ENCODE assay signal across 21 cellular contexts in the genomic region with DNA sequence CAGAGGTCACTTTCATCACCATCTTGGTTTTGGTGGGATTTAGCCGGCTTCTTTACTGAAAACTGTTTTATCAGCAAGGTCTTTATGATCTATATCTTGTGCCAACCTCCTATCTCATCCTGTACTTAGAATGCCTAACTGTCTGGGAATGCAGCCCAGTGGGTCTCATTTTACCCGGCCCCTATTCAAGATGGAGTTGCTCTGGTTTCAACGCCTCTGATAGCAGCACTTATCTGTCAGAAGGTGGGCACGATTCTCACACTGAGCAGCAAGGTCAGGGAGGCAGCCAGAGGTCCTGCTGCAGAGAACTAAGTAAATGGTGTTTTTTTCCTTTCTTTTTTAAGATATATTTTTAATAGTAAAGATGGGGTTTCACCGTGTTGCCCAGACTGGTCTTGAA. TPM values are rescaled to one million over a fixed set of nuclear protein-coding genes. Genes with fewer than 3 reads are reported as not detected.
DNase-seq lines count a peak whose midpoint lies in the region; ATAC-seq, FAIRE-seq and TF ChIP-seq lines count a peak whose summit lies in the region.
"Had no signal": no experiment of that assay in that cellular context is flagged by ENCODE, and none has a peak within 500 bp of the region (broad histone marks: within the 10 kb centered on the region; RNA-seq: fewer than 3 reads in every experiment).

No MANE protein-coding gene starts in this region.

- no peaks in the 10 kb centered on the region for H3K9me1 ChIP-seq in K562 (ENCODE audit: control insufficient read depth, insufficient read depth, low read length)

- FAIRE-seq in K562 (lab: Jason Lieb, UNC) (no peak), RCC 7860 (lab: Jason Lieb, UNC) (no peak)
- FAIRE-seq: A204.1, GM19239, H1 had no signal

- H3K27me3 Mint-ChIP-seq in H9 (ENCODE audit: low read depth), result peaks cover 4% of the 10 kb centered on the region

- H4K91ac ChIP-seq in H9 (ENCODE audit: insufficient read length, low read depth, low read length), result no peak overlapping the region
- no peak overlapping the region for H4K91ac ChIP-seq in mesenchymal stem cell (ENCODE audit: low read length)

- H2AK5ac ChIP-seq in H9 (ENCODE audit: insufficient read length, low read length) (no peak overlapping the region), mesenchymal stem cell (ENCODE audit: low read length, severe bottlenecking) (peak overlapping the region; percentile 68)

- no peak for TF ChIP-seq RAD21 in K562 (CRISPR knock-in tag; conservative IDR thresholded peaks at IDR 0.05 in 1 of 2, IDR thresholded peaks at IDR 0.05 in 1 of 2)

- H4K8ac ChIP-seq in H9 (replicated peaks; ENCODE audit: insufficient read length, low read depth, low read length) (no peak overlapping the region), mesenchymal stem cell (ENCODE audit: low read length) (no peak overlapping the region)

- in situ Hi-C loops in K562 (cut with MboI), result no loop called here

- ATAC-seq in K562 (no peak), HG02981 (IDR thresholded peaks at IDR 0.05; ENCODE audit: unreplicated experiment) (no peak)
- ATAC-seq: SK-N-SH treated with all-trans-retinoic acid at 6 μM for 48 hours had no signal

- H3K9ac ChIP-seq in H9 (ENCODE audit: extremely low read depth, insufficient read length, low read length) (no peak overlapping the region), K562 (ENCODE audit: insufficient read depth in 1 of 2, low read depth in 2 of 2, low read length in 2 of 2) (no peak overlapping the region), mesenchymal stem cell (ENCODE audit: low read length) (no peak overlapping the region)

- DNase-seq in H9, result no peak
- no peak for DNase-seq in K562 (ENCODE audit: extremely low read depth in 1 of 4, low spot score in 3 of 4)
- DNase-seq in mesenchymal stem cell, result no peak
- DNase-seq in spleen, result peak; percentile 9
- no peak for DNase-seq in RCC 7860 (ENCODE audit: low spot score)
- DNase-seq in HuH-7 (ENCODE audit: low spot score), result no peak
- DNase-seq: Calu3; CD8-positive, alpha-beta memory T cell; DMS153; NCI-H1092; NCI-H1436; NCI-H1930; NCI-H2227 treated with DMSO at 0.1 percent for 48 hours; PC-9; SIG-M5 had no signal

- H2BK15ac ChIP-seq in H9 (ENCODE audit: low read depth, low read length), result no peak overlapping the region
- H2BK15ac ChIP-seq in mesenchymal stem cell (ENCODE audit: low read depth, poor library complexity, severe bottlenecking), result no peak overlapping the region

- H3K79me2 ChIP-seq in H9 (ENCODE audit: insufficient read depth, low read length), result no peaks in the 10 kb centered on the region
- no peaks in the 10 kb centered on the region for H3K79me2 ChIP-seq in K562 (ENCODE audit: control insufficient read depth, insufficient read depth, low read length)

- H3K18ac ChIP-seq in H9 (ENCODE audit: insufficient read length, low read depth, low read length) (no peak overlapping the region), mesenchymal stem cell (ENCODE audit: low read depth in 1 of 2, low read length in 2 of 2) (no peak overlapping the region)

- H3T11ph ChIP-seq in H9 (ENCODE audit: low read length), result no peak overlapping the region

- H3K27me3 ChIP-seq in H9 (ENCODE audit: insufficient read depth, low read length) (no peaks in the 10 kb centered on the region), K562 (ENCODE audit: control insufficient read depth in 2 of 2, insufficient read depth in 2 of 2, low read length in 2 of 2) (peaks cover 12 to 15% of the 10 kb centered on the region in 2 experiments; a peak in 4 of 5 replicates), mesenchymal stem cell (ENCODE audit: control insufficient read depth in 1 of 2, insufficient read depth in 1 of 2, low read length in 2 of 2) (peaks cover 0 to 4% of the 10 kb centered on the region in 2 experiments), spleen (replicated peaks in 1 of 7) (no peaks in the 10 kb centered on the region)

- H3K23me2 ChIP-seq in H9 (ENCODE audit: insufficient read length, low read depth, low read length, poor library complexity, severe bottlenecking), result no peaks in the 10 kb centered on the region

- H2BK5ac ChIP-seq in H9 (ENCODE audit: insufficient read length, low read length), result no peak overlapping the region
- H2BK5ac ChIP-seq in mesenchymal stem cell (ENCODE audit: low read depth, low read length, poor library complexity, severe bottlenecking), result no peak overlapping the region

- H3K27ac Mint-ChIP-seq in H9, result peak overlapping the region in 2 of 3 experiments; percentile 13; a peak in 1 of 7 replicates
- H3K27ac Mint-ChIP-seq: CD8-positive, alpha-beta memory T cell had no signal

- no peak overlapping the region for H3K4me2 ChIP-seq in H9 (ENCODE audit: insufficient read depth, insufficient read length, low read length)
- no peak overlapping the region for H3K4me2 ChIP-seq in K562 (ENCODE audit: insufficient read depth, low read length)
- H3K4me2 ChIP-seq in mesenchymal stem cell (ENCODE audit: low read length, poor library complexity, severe bottlenecking), result no peak overlapping the region
- H3K4me2 ChIP-seq: PC-9 had no signal

- TF ChIP-seq POLR2A in K562 (conservative IDR thresholded peaks at IDR 0.05), result no peak
- TF ChIP-seq POLR2A in spleen (IDR thresholded peaks at IDR 0.05), result no peak

- H3K4me1 ChIP-seq in H9 (ENCODE audit: insufficient read depth, low read length) (peaks cover 5% of the 10 kb centered on the region; the same call in 1 of the 2 replicates), K562 (replicated peaks in 1 of 2; ENCODE audit: control insufficient read depth in 2 of 2, insufficient read depth in 2 of 2, low read length in 2 of 2) (no peaks in the 10 kb centered on the region; a peak in 1 of 5 replicates), mesenchymal stem cell (ENCODE audit: control insufficient read depth, insufficient read depth, low read depth, low read length) (peaks cover 11% of the 10 kb centered on the region), spleen (no peaks in the 10 kb centered on the region)

- H3K4me3 ChIP-seq in K562, result no peak overlapping the region
- no peak overlapping the region for H3K4me3 ChIP-seq in mesenchymal stem cell (ENCODE audit: insufficient read depth in 1 of 2, low read depth in 1 of 2, low read length in 2 of 2)
- no peak overlapping the region for H3K4me3 ChIP-seq in spleen
- H3K4me3 ChIP-seq: PC-9 had no signal

- H3K9me3 Mint-ChIP-seq in H9, result peaks cover 1 to 3% of the 10 kb centered on the region in 2 experiments; a peak in 2 of 5 replicates
- H3K9me3 Mint-ChIP-seq: CD8-positive, alpha-beta memory T cell had no signal

- H3K27ac ChIP-seq in H9 (ENCODE audit: insufficient read length, low read depth, low read length) (no peak overlapping the region), K562 (ENCODE audit: extremely low read depth, low read depth, low read length) (no peak overlapping the region), mesenchymal stem cell (ENCODE audit: low read length, poor library complexity, severe bottlenecking) (no peak overlapping the region), spleen (no peak overlapping the region)
- H3K27ac ChIP-seq: C4-2B, PC-9 had no signal

- no peak overlapping the region for H4K5ac ChIP-seq in H9 (ENCODE audit: insufficient read length, low read depth, low read length)

- 0 out of 7 replicates have a peak, but pooled peaks cover 0 to 1% (median 0%) of the 10 kb centered on the region in 3 experiments for H3K36me3 Mint-ChIP-seq in H9 (ENCODE audit: insufficient read depth in 1 of 3, low read depth in 3 of 3)
- H3K36me3 Mint-ChIP-seq: CD8-positive, alpha-beta memory T cell had no signal

- H3K79me1 ChIP-seq in H9 (ENCODE audit: insufficient read depth, low read depth, low read length, poor library complexity, severe bottlenecking), result no peaks in the 10 kb centered on the region
- no peaks in the 10 kb centered on the region for H3K79me1 ChIP-seq in mesenchymal stem cell (replicated peaks; ENCODE audit: low read length, poor library complexity, severe bottlenecking)

- H3K9me3 ChIP-seq in H9 (ENCODE audit: control insufficient read depth, low read depth, low read length) (no peaks in the 10 kb centered on the region), K562 (replicated peaks; ENCODE audit: control insufficient read depth, insufficient read depth, low read depth, low read length) (no peaks in the 10 kb centered on the region), mesenchymal stem cell (ENCODE audit: control insufficient read depth, low read length) (no peaks in the 10 kb centered on the region), spleen (no peaks in the 10 kb centered on the region)

- POLR2A ChIA-PET in K562 (lab: Yijun Ruan, JAX), result interaction anchor here (0.6 kb wide), 1 partner anchor 229 kb away, joined by 3 read pairs; no protein-coding TSS in a partner anchor

- H3K4ac ChIP-seq in H9 (ENCODE audit: low read depth, low read length), result no peak overlapping the region
- no peak overlapping the region for H3K4ac ChIP-seq in mesenchymal stem cell (ENCODE audit: low read depth in 1 of 2, low read length in 2 of 2)

- CTCF ChIA-PET in K562 (lab: Yijun Ruan, JAX; ENCODE audit: low intra/inter-chr PET ratio), result no interaction called here

- no peaks in the 10 kb centered on the region for H3K36me3 ChIP-seq in K562 (ENCODE audit: control insufficient read depth, insufficient read depth, low read length)
- H3K36me3 ChIP-seq in mesenchymal stem cell (ENCODE audit: control insufficient read depth in 1 of 2, insufficient read depth in 2 of 2, low read depth in 1 of 2, low read length in 2 of 2), result no peaks in the 10 kb centered on the region
- no peaks in the 10 kb centered on the region for H3K36me3 ChIP-seq in spleen

- TF ChIP-seq EP300 in K562 (IDR thresholded peaks at IDR 0.05; ENCODE audit: low read length), result no peak

- no CpG with 5 or more reads among the region's 5 CpGs for WGBS in H9 (ENCODE audit: extremely low coverage, insufficient read length, low lambda C conversion rate)
- 21% methylated on average over 5 of the region's 5 CpGs for WGBS in K562 (ENCODE audit: insufficient coverage, low coverage, missing lambda C conversion rate)
- 95% methylated on average over 5 of the region's 5 CpGs for WGBS in mesenchymal stem cell
- 82 to 89% (median 85%) methylated on average over 5 of the region's 5 CpGs for WGBS in spleen, 5 donors

- intact Hi-C loops in K562 (cut with micrococcal nuclease) (no loop called here), spleen (cut with DNase I; ENCODE audit: low total_unique reads) (no loop called here)

- H4K20me1 ChIP-seq in H9 (ENCODE audit: control insufficient read depth, insufficient read depth, insufficient read length) (no peaks in the 10 kb centered on the region), K562 (replicated peaks; ENCODE audit: control insufficient read depth, insufficient read depth, low read length) (no peaks in the 10 kb centered on the region)

- H2BK20ac ChIP-seq in H9 (ENCODE audit: low read depth, low read length, poor library complexity, severe bottlenecking), result no peak overlapping the region

- H3K14ac ChIP-seq in H9 (ENCODE audit: insufficient read depth, low read length) (no peak overlapping the region), mesenchymal stem cell (ENCODE audit: low read length in 2 of 2) (no peak overlapping the region)

- peaks cover 5% of the 10 kb centered on the region in 2 experiments; a peak in 3 of 4 replicates for H3K4me1 Mint-ChIP-seq in H9
- H3K4me1 Mint-ChIP-seq: CD8-positive, alpha-beta memory T cell had no signal

- BruUV-seq in K562 (replicated peaks; lab: Mats Ljungman, UMichigan), result no TSS peak

- no peak overlapping the region; a peak in 1 of 5 replicates for H3K4me3 Mint-ChIP-seq in H9
- H3K4me3 Mint-ChIP-seq: CD8-positive, alpha-beta memory T cell had no signal

- H2AFZ ChIP-seq in H9 (ENCODE audit: low read length) (no peak overlapping the region), K562 (ENCODE audit: low read depth, low read length) (peak overlapping the region; percentile 75), mesenchymal stem cell (ENCODE audit: low read depth, low read length) (no peak overlapping the region)
- H2AFZ ChIP-seq: PC-9 had no signal

- H3K56ac ChIP-seq in H9 (ENCODE audit: insufficient read length, low read depth, low read length), result no peak overlapping the region

- H3K23ac ChIP-seq in H9 (ENCODE audit: insufficient read length, low read depth, low read length), result no peak overlapping the region
- no peak overlapping the region for H3K23ac ChIP-seq in mesenchymal stem cell (ENCODE audit: low read length in 2 of 2)

- TF ChIP-seq CTCF in H9 (conservative IDR thresholded peaks at IDR 0.05), result no peak
- TF ChIP-seq CTCF in K562 (IDR thresholded peaks at IDR 0.05 in 2 of 3, conservative IDR thresholded peaks at IDR 0.05 in 1 of 3; ENCODE audit: insufficient read depth in 2 of 3, low read depth in 1 of 3, low read length in 3 of 3), result no peak
- no peak for TF ChIP-seq CTCF in spleen (IDR thresholded peaks at IDR 0.05 in 8 of 11, conservative IDR thresholded peaks at IDR 0.05 in 3 of 11)

- H2BK12ac ChIP-seq in H9 (ENCODE audit: insufficient read length, low read depth, low read length), result no peak overlapping the region
- no peak overlapping the region for H2BK12ac ChIP-seq in mesenchymal stem cell (ENCODE audit: low read length in 2 of 2)

- H2BK120ac ChIP-seq in H9 (ENCODE audit: low read depth, low read length, poor library complexity, severe bottlenecking) (no peak overlapping the region), mesenchymal stem cell (ENCODE audit: low read depth, low read length) (no peak overlapping the region)

RNA-seq across cellular contexts. Expression of a gene that starts 26.3 kb away (rescaled TPM):
- total RNA-seq in H9 (2021) (24.0 and 26.4 TPM in 2 replicates), K562 (2014; rRNA removed) (9.1 and 14.0 TPM in 2 replicates), K562 (2014; rRNA removed; fragmentation: Illumina TruSeq; extraction: Trizol) (2.0 and 2.4 TPM in 2 replicates), K562 (2015; rRNA removed; fragmentation: Illumina TruSeq; extraction: Trizol) (4.5 and 10.6 TPM in 2 replicates), K562 (2021) (8.9 and 9.5 TPM in 2 replicates), spleen (10 to 100 TPM; 17.9 to 27.3 (median 23.3) TPM)
- total RNA-seq in K562 (2011; cell fraction: chromatin; rRNA removed; ENCODE audit: low replicate concordance), result 16.9 and 49.3 TPM in 2 replicates
- 28.8 and 34.7 TPM in 2 replicates for total RNA-seq in K562 (2011; cell fraction: nucleolus; rRNA removed)
- 27.6 and 29.6 TPM in 2 replicates for total RNA-seq in K562 (2011; cell fraction: nucleoplasm; rRNA removed)
- polyA plus RNA-seq in K562 (2011; rRNA removed) (3.8 and 8.4 TPM in 2 replicates), K562 (2014; fragmentation: Illumina TruSeq; extraction: Trizol) (4.3 and 6.5 TPM in 2 replicates), K562 (2014; fragmentation: Nextera tagmentation; extraction: Ambion mirVana) (1 to 10 TPM in 1 of 2 experiments, under 1 TPM in 1; 0.63 to 1.0 TPM), K562 (2014; rRNA removed) (7.3 and 8.0 TPM in 2 replicates), spleen (10 to 100 TPM; 10.0 to 19.1 (median 14.2) TPM)
- polyA plus RNA-seq in K562 (2011; cell fraction: cytosol; rRNA removed), result 7.0 and 11.0 TPM in 2 replicates
- polyA plus RNA-seq in K562 (2011; cell fraction: nucleus; rRNA removed), result 19.7 and 30.0 TPM in 2 replicates
- polyA plus RNA-seq in K562 (2012), result 6.2 and 10.6 TPM in 2 replicates
- polyA minus RNA-seq in K562 (2011; rRNA and poly(A)+ RNA removed), result 6.2 and 7.9 TPM in 2 replicates
- 8.8 and 29.4 TPM in 2 replicates for polyA minus RNA-seq in K562 (2011; cell fraction: cytosol; rRNA and poly(A)+ RNA removed)
- polyA minus RNA-seq in K562 (2011; cell fraction: nucleus; rRNA and poly(A)+ RNA removed), result 9.4 and 10.1 TPM in 2 replicates
- 27.9 TPM for polyA plus RNA-seq in mesenchymal stem cell (2013, experiment 1 of 2)
- 27.6 TPM for polyA plus RNA-seq in mesenchymal stem cell (2013, experiment 2 of 2)

RNA-seq across cellular contexts. Expression of a gene that starts 45.4 kb away (rescaled TPM):
- total RNA-seq in H9 (2021), result 10.9 and 11.2 TPM in 2 replicates
- 0.62 and 2.3 TPM in 2 replicates for total RNA-seq in K562 (2011; cell fraction: chromatin; rRNA removed; ENCODE audit: low replicate concordance)
- 0.79 and 2.2 TPM in 2 replicates for total RNA-seq in K562 (2011; cell fraction: nucleolus; rRNA removed)
- 0.44 and 1.2 TPM in 2 replicates for total RNA-seq in K562 (2011; cell fraction: nucleoplasm; rRNA removed)
- 0.32 TPM in 1 of 2 replicates, not detected in the other for total RNA-seq in K562 (2014; rRNA removed)
- 0.10 and 0.18 TPM in 2 replicates for total RNA-seq in K562 (2014; rRNA removed; fragmentation: Illumina TruSeq; extraction: Trizol)
- 0.14 and 0.23 TPM in 2 replicates for total RNA-seq in K562 (2015; rRNA removed; fragmentation: Illumina TruSeq; extraction: Trizol)
- total RNA-seq in K562 (2021), result 0.40 and 0.47 TPM in 2 replicates
- 0.22 and 1.1 TPM in 2 replicates for polyA plus RNA-seq in K562 (2011; rRNA removed)
- 1.3 and 3.2 TPM in 2 replicates for polyA plus RNA-seq in K562 (2011; cell fraction: cytosol; rRNA removed)
- polyA plus RNA-seq in K562 (2011; cell fraction: nucleus; rRNA removed), result 1.1 and 1.2 TPM in 2 replicates
- polyA plus RNA-seq in K562 (2012), result 0.73 and 2.3 TPM in 2 replicates
- polyA plus RNA-seq in K562 (2014; fragmentation: Illumina TruSeq; extraction: Trizol), result 2.1 and 2.6 TPM in 2 replicates
- polyA plus RNA-seq in K562 (2014; fragmentation: Nextera tagmentation; extraction: Ambion mirVana), result under 1 TPM; 0.59 to 0.81 TPM
- polyA plus RNA-seq in K562 (2014; rRNA removed), result 0.09 and 0.49 TPM in 2 replicates
- 0.32 and 0.60 TPM in 2 replicates for polyA minus RNA-seq in K562 (2011; rRNA and poly(A)+ RNA removed)
- 0.64 and 2.3 TPM in 2 replicates for polyA minus RNA-seq in K562 (2011; cell fraction: cytosol; rRNA and poly(A)+ RNA removed)
- polyA minus RNA-seq in K562 (2011; cell fraction: nucleus; rRNA and poly(A)+ RNA removed), result 1.1 and 3.0 TPM in 2 replicates
- polyA plus RNA-seq in mesenchymal stem cell (2013, experiment 1 of 2), result 0.86 TPM
- 0.62 TPM for polyA plus RNA-seq in mesenchymal stem cell (2013, experiment 2 of 2)
- total RNA-seq in spleen, result under 1 TPM in 2 of 7 donors, not detected in 5; 0.44 to 0.49 TPM
- under 1 TPM in 1 of 3 donors, not detected in 2; 0.06 TPM for polyA plus RNA-seq in spleen
- total RNA-seq: CD8-positive, alpha-beta memory T cell had no signal
- polyA plus RNA-seq: CD8-positive, alpha-beta memory T cell had no signal

RNA-seq across cellular contexts. Expression of a gene that starts 53.4 kb away (rescaled TPM):
- total RNA-seq in H9 (2021), result 85.9 and 91.8 TPM in 2 replicates
- total RNA-seq in K562 (2011; cell fraction: chromatin; rRNA removed; ENCODE audit: low replicate concordance), result 59.4 and 90.8 TPM in 2 replicates
- 82.5 and 90.0 TPM in 2 replicates for total RNA-seq in K562 (2011; cell fraction: nucleolus; rRNA removed)
- total RNA-seq in K562 (2011; cell fraction: nucleoplasm; rRNA removed), result 74.9 and 93.1 TPM in 2 replicates
- 99.4 and 102 TPM in 2 replicates for total RNA-seq in K562 (2014; rRNA removed)
- 122 and 142 TPM in 2 replicates for total RNA-seq in K562 (2014; rRNA removed; fragmentation: Illumina TruSeq; extraction: Trizol)
- 123 and 127 TPM in 2 replicates for total RNA-seq in K562 (2015; rRNA removed; fragmentation: Illumina TruSeq; extraction: Trizol)
- total RNA-seq in K562 (2021), result 96.3 and 98.2 TPM in 2 replicates
- 127 and 146 TPM in 2 replicates for polyA plus RNA-seq in K562 (2011; rRNA removed)
- 138 and 159 TPM in 2 replicates for polyA plus RNA-seq in K562 (2011; cell fraction: cytosol; rRNA removed)
- 67.4 and 86.4 TPM in 2 replicates for polyA plus RNA-seq in K562 (2011; cell fraction: nucleus; rRNA removed)
- 72.3 and 119 TPM in 2 replicates for polyA plus RNA-seq in K562 (2012)
- 103 and 105 TPM in 2 replicates for polyA plus RNA-seq in K562 (2014; fragmentation: Illumina TruSeq; extraction: Trizol)
- 100 to 1,000 TPM; 388 to 401 TPM for polyA plus RNA-seq in K562 (2014; fragmentation: Nextera tagmentation; extraction: Ambion mirVana)
- 138 and 143 TPM in 2 replicates for polyA plus RNA-seq in K562 (2014; rRNA removed)
- polyA minus RNA-seq in K562 (2011; rRNA and poly(A)+ RNA removed), result 80.5 and 86.3 TPM in 2 replicates
- polyA minus RNA-seq in K562 (2011; cell fraction: cytosol; rRNA and poly(A)+ RNA removed), result 18.6 and 40.0 TPM in 2 replicates
- 31.5 and 50.3 TPM in 2 replicates for polyA minus RNA-seq in K562 (2011; cell fraction: nucleus; rRNA and poly(A)+ RNA removed)
- polyA plus RNA-seq in mesenchymal stem cell (2013, experiment 1 of 2), result 75.2 TPM
- 75.5 TPM for polyA plus RNA-seq in mesenchymal stem cell (2013, experiment 2 of 2)
- 10 to 100 TPM; 26.4 to 40.7 (median 34.0) TPM for total RNA-seq in spleen
- polyA plus RNA-seq in spleen, result 100 to 1,000 TPM in 1 of 3 donors, 10 to 100 TPM in 2; 85.3 to 102 (median 92.8) TPM

RNA-seq across cellular contexts. Expression of a gene that starts 53.4 kb away (rescaled TPM):
- total RNA-seq in H9 (2021), result 15.1 and 16.5 TPM in 2 replicates
- 119 and 126 TPM in 2 replicates for total RNA-seq in K562 (2011; cell fraction: chromatin; rRNA removed; ENCODE audit: low replicate concordance)
- total RNA-seq in K562 (2011; cell fraction: nucleolus; rRNA removed), result 73.0 and 74.5 TPM in 2 replicates
- 64.3 and 82.1 TPM in 2 replicates for total RNA-seq in K562 (2011; cell fraction: nucleoplasm; rRNA removed)
- total RNA-seq in K562 (2014; rRNA removed), result 18.8 and 28.0 TPM in 2 replicates
- total RNA-seq in K562 (2014; rRNA removed; fragmentation: Illumina TruSeq; extraction: Trizol), result 17.6 and 21.4 TPM in 2 replicates
- 16.6 and 17.6 TPM in 2 replicates for total RNA-seq in K562 (2015; rRNA removed; fragmentation: Illumina TruSeq; extraction: Trizol)
- total RNA-seq in K562 (2021), result 16.8 and 20.1 TPM in 2 replicates
- polyA plus RNA-seq in K562 (2011; rRNA removed), result 44.1 and 61.3 TPM in 2 replicates
- polyA plus RNA-seq in K562 (2011; cell fraction: cytosol; rRNA removed), result 15.3 and 28.4 TPM in 2 replicates
- 254 and 409 TPM in 2 replicates for polyA plus RNA-seq in K562 (2011; cell fraction: nucleus; rRNA removed)
- 42.1 and 48.1 TPM in 2 replicates for polyA plus RNA-seq in K562 (2012)
- polyA plus RNA-seq in K562 (2014; fragmentation: Illumina TruSeq; extraction: Trizol), result 20.9 and 24.0 TPM in 2 replicates
- polyA plus RNA-seq in K562 (2014; fragmentation: Nextera tagmentation; extraction: Ambion mirVana), result 10 to 100 TPM; 14.6 to 27.4 TPM
- polyA plus RNA-seq in K562 (2014; rRNA removed), result 28.7 TPM in 2 replicates
- 24.1 and 34.7 TPM in 2 replicates for polyA minus RNA-seq in K562 (2011; rRNA and poly(A)+ RNA removed)
- 7.2 and 9.6 TPM in 2 replicates for polyA minus RNA-seq in K562 (2011; cell fraction: cytosol; rRNA and poly(A)+ RNA removed)
- 28.1 and 57.5 TPM in 2 replicates for polyA minus RNA-seq in K562 (2011; cell fraction: nucleus; rRNA and poly(A)+ RNA removed)
- 1.1 TPM for polyA plus RNA-seq in mesenchymal stem cell (2013, experiment 1 of 2)
- 1.1 TPM for polyA plus RNA-seq in mesenchymal stem cell (2013, experiment 2 of 2)
- 1 to 10 TPM in 6 of 7 donors, under 1 TPM in 1; 0.66 to 3.6 (median 1.9) TPM for total RNA-seq in spleen
- polyA plus RNA-seq in spleen, result 1 to 10 TPM; 1.1 to 3.0 (median 1.9) TPM
